ENCODE assay signal across 26 cellular contexts in the genomic region with DNA sequence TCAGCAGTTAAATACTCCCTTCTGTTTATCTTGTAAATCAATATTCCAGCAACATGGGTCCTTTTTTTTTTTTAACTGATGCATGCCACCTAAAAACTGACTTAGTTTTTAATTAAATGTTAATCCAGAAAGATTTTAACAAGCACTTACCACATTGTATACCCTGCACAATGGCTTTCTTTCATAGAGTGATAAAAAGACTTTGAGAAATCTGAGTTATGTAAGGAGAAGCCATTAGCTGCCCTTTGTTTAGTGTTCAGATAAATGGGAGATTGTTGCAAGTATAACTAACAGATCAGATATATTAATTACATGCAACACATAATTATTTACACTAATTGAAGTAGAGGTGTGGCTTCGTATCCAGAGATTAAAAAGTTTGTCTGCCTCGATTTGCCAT.
"Had no signal": no experiment of that assay in that cellular context is flagged by ENCODE, and none has a peak within 500 bp of the region (broad histone marks: within the 10 kb centered on the region; RNA-seq: fewer than 3 reads in every experiment).

No MANE protein-coding gene starts in this region.

- H3K4me3 Mint-ChIP-seq: activated CD4-positive, alpha-beta T cell treated with anti-CD3 and anti-CD28 coated beads, Interleukin-2, amount 10 ng/mL, durations not matched to agents 7 days and 5 days; activated naive CD4-positive, alpha-beta T cell treated with anti-CD3 and anti-CD28 coated beads for 36 hours; activated T-cell treated with anti-CD3 and anti-CD28 coated beads, Interleukin-2, amount 50 U/mL, for 72 hours; endodermal cell; neural crest cell; stimulated activated effector memory CD8-positive, alpha-beta T cell treated with anti-CD3 and anti-CD28 coated beads, Interleukin-12 subunit alpha, Interleukin-12 subunit beta, amount 100 ng/mL, for 72 hours; stimulated activated naive CD8-positive, alpha-beta T cell treated with anti-CD3 and anti-CD28 coated beads, Interleukin-15, Interleukin-2, amounts not matched to agents 100 ng/mL and 50 ng/mL, for 24 hours had no signal

- H3K4me1 Mint-ChIP-seq: endodermal cell had no signal

- H3K9me3 Mint-ChIP-seq: activated CD4-positive, alpha-beta T cell treated with anti-CD3 and anti-CD28 coated beads, Interleukin-2, amount 10 ng/mL, durations not matched to agents 7 days and 5 days; activated naive CD4-positive, alpha-beta T cell treated with anti-CD3 and anti-CD28 coated beads for 36 hours; activated T-cell treated with anti-CD3 and anti-CD28 coated beads, Interleukin-2, amount 50 U/mL, for 72 hours; endodermal cell; naive thymus-derived CD8-positive, alpha-beta T cell; neural crest cell; stimulated activated effector memory CD8-positive, alpha-beta T cell treated with anti-CD3 and anti-CD28 coated beads, Interleukin-12 subunit alpha, Interleukin-12 subunit beta, amount 100 ng/mL, for 72 hours; stimulated activated naive CD8-positive, alpha-beta T cell treated with anti-CD3 and anti-CD28 coated beads, Interleukin-15, Interleukin-2, amounts not matched to agents 100 ng/mL and 50 ng/mL, for 24 hours had no signal

- H3K27ac Mint-ChIP-seq: activated CD4-positive, alpha-beta T cell treated with anti-CD3 and anti-CD28 coated beads, Interleukin-2, amount 10 ng/mL, durations not matched to agents 7 days and 5 days; activated naive CD4-positive, alpha-beta T cell treated with anti-CD3 and anti-CD28 coated beads for 36 hours; activated T-cell treated with anti-CD3 and anti-CD28 coated beads, Interleukin-2, amount 50 U/mL, for 72 hours; endodermal cell; stimulated activated effector memory CD8-positive, alpha-beta T cell treated with anti-CD3 and anti-CD28 coated beads, Interleukin-12 subunit alpha, Interleukin-12 subunit beta, amount 100 ng/mL, for 72 hours; stimulated activated naive CD8-positive, alpha-beta T cell treated with anti-CD3 and anti-CD28 coated beads, Interleukin-15, Interleukin-2, amounts not matched to agents 100 ng/mL and 50 ng/mL, for 24 hours had no signal

- H3K27me3 Mint-ChIP-seq: activated CD4-positive, alpha-beta T cell treated with anti-CD3 and anti-CD28 coated beads, Interleukin-2, amount 10 ng/mL, durations not matched to agents 7 days and 5 days; naive thymus-derived CD8-positive, alpha-beta T cell; stimulated activated naive CD8-positive, alpha-beta T cell treated with anti-CD3 and anti-CD28 coated beads, Interleukin-15, Interleukin-2, amounts not matched to agents 100 ng/mL and 50 ng/mL, for 24 hours had no signal

- DNase-seq: activated CD4-positive, alpha-beta T cell treated with anti-CD3 and anti-CD28 coated beads, Interleukin-2, amount 10 ng/mL, durations not matched to agents 7 days and 5 days; activated effector memory CD4-positive, alpha-beta T cell treated with Interleukin-2 at 50 U/mL for 16 hours; activated naive CD4-positive, alpha-beta T cell treated with anti-CD3 and anti-CD28 coated beads for 36 hours; activated T-cell treated with anti-CD3 and anti-CD28 coated beads for 4 hours; activated T-cell treated with anti-CD3 and anti-CD28 coated beads, Interleukin-2, amount 50 U/mL, for 72 hours; amniotic stem cell; central memory CD4-positive, alpha-beta T cell; endodermal cell; foreskin keratinocyte; glutamatergic neuron; left cardiac atrium; left ventricle myocardium superior; naive thymus-derived CD8-positive, alpha-beta T cell; nucleus accumbens; psoas muscle; sigmoid colon; small intestine; stimulated activated CD4-positive, alpha-beta T cell treated with anti-CD3 and anti-CD28 coated beads, Interleukin-4, amount 100 ng/mL, for 24 hours; transverse colon had no signal

- H3K27ac ChIP-seq: esophagus muscularis mucosa, foreskin keratinocyte, pancreas, psoas muscle, sigmoid colon, suprapubic skin, transverse colon, VCaP had no signal
